ENCODE assay signal across 11 cellular contexts in genomic region chr15:31267161-31268107, GRCh38. TPM values are rescaled to one million over a fixed set of nuclear protein-coding genes. Genes with fewer than 3 reads are reported as not detected.
DNase-seq lines count a peak whose midpoint lies in the region; ATAC-seq and TF ChIP-seq lines count a peak whose summit lies in the region.
"Had no signal": no experiment of that assay in that cellular context is flagged by ENCODE, and none has a peak within 500 bp of the region (broad histone marks: within the 10 kb centered on the region; RNA-seq: fewer than 3 reads in every experiment).

No MANE protein-coding gene starts in this region.

- peak overlapping the region; percentile 92 for H3K27ac ChIP-seq in DND-41 (ENCODE audit: low read length)
- peak overlapping the region; percentile 93 for H3K27ac ChIP-seq in MM.1S (ENCODE audit: low read length)
- H3K27ac ChIP-seq in colonic mucosa: peak overlapping the region; percentile 61
- H3K27ac ChIP-seq: SJSA1 had no signal

- TF ChIP-seq CTCF in DND-41 (IDR thresholded peaks at IDR 0.05; ENCODE audit: borderline replicate concordance, extremely low read depth, low read length, poor library complexity, severe bottlenecking) (no peak), MM.1S (IDR thresholded peaks at IDR 0.05; ENCODE audit: low read length) (no peak), colonic mucosa (IDR thresholded peaks at IDR 0.05) (no peak), omental fat pad (IDR thresholded peaks at IDR 0.05) (no peak), Calu3 (IDR thresholded peaks at IDR 0.05; ENCODE audit: unreplicated experiment) (no peak)

- H3K4me1 ChIP-seq in DND-41 (ENCODE audit: insufficient read depth, low read length): peaks cover 51% of the 10 kb centered on the region
- peaks cover 62% of the 10 kb centered on the region for H3K4me1 ChIP-seq in MM.1S (ENCODE audit: low read length)
- peaks cover 55% of the 10 kb centered on the region for H3K4me1 ChIP-seq in colonic mucosa

- no TSS peak for BruUV-seq in Calu3 (replicated peaks; lab: Mats Ljungman, UMichigan)

- H3K79me2 ChIP-seq in DND-41 (ENCODE audit: insufficient read depth, low read length) (no peaks in the 10 kb centered on the region), MM.1S (ENCODE audit: low read length) (no peaks in the 10 kb centered on the region)

- H3K36me3 ChIP-seq in DND-41 (ENCODE audit: insufficient read depth, low read length) (no peaks in the 10 kb centered on the region), MM.1S (replicated peaks; ENCODE audit: insufficient read depth, low read length) (no peaks in the 10 kb centered on the region), colonic mucosa (no peaks in the 10 kb centered on the region)
- H3K36me3 ChIP-seq: SJSA1 had no signal

- H3K9me3 Mint-ChIP-seq in Calu3 (ENCODE audit: low read depth, unreplicated experiment): no peaks in the 10 kb centered on the region

- ATAC-seq in DND-41 (ENCODE audit: insufficient read depth, low read depth) (no peak), omental fat pad (ENCODE audit: low FRiP score) (no peak), GM19455 (IDR thresholded peaks at IDR 0.05; ENCODE audit: unreplicated experiment) (no peak)

- peaks cover 52% of the 10 kb centered on the region for H3F3A ChIP-seq in MM.1S (ENCODE audit: insufficient read depth, low read length)

- H3K27ac Mint-ChIP-seq in Calu3 (ENCODE audit: unreplicated experiment): no peak overlapping the region

- H3K4me1 Mint-ChIP-seq in Calu3 (ENCODE audit: low read depth, unreplicated experiment): no peaks in the 10 kb centered on the region

- peak overlapping the region; percentile 62 for H3K4me2 ChIP-seq in DND-41 (ENCODE audit: insufficient read depth, low read length)
- peak overlapping the region; percentile 64 for H3K4me2 ChIP-seq in MM.1S (ENCODE audit: low read depth, low read length)

- H4K20me1 ChIP-seq in DND-41 (ENCODE audit: insufficient read depth, low read length): no peaks in the 10 kb centered on the region
- no peaks in the 10 kb centered on the region for H4K20me1 ChIP-seq in MM.1S (ENCODE audit: insufficient read depth, low read length)

- intact Hi-C loops in colonic mucosa (cut with DNase I) (no loop called here), Calu3 (cut with micrococcal nuclease; ENCODE audit: unreplicated experiment) (no loop called here)

- H3K27me3 Mint-ChIP-seq in Calu3 (ENCODE audit: unreplicated experiment): no peaks in the 10 kb centered on the region

- H3K4me3 ChIP-seq in DND-41 (ENCODE audit: low read depth in 1 of 2, low read length in 2 of 2) (peak overlapping the region in 1 of 2 experiments; percentile 46; a peak in 2 of 4 replicates), MM.1S (ENCODE audit: low read length) (peak overlapping the region; percentile 12; the same call in 1 of the 2 replicates), colonic mucosa (no peak overlapping the region)
- H3K4me3 ChIP-seq: SJSA1 had no signal

- DNase-seq in DND-41 (peak; percentile 33), MM.1S (no peak), colonic mucosa (peak; percentile 20), omental fat pad (ENCODE audit: low spot score) (peak; percentile 20), DMS53 (lab: John Stamatoyannopoulos, UW) (no peak), NCI-H446 treated with DMSO at 0.1 percent for 48 hours (lab: John Stamatoyannopoulos, UW) (no peak), Calu3 (no peak)
- DNase-seq: mammary epithelial cell, NCI-H1048 had no signal

- no peak overlapping the region for H3K4me3 Mint-ChIP-seq in Calu3 (ENCODE audit: low read depth, unreplicated experiment)

- H3K9me2 ChIP-seq in MM.1S (replicated peaks; ENCODE audit: insufficient read depth, low read length): no peaks in the 10 kb centered on the region

- peaks cover 5% of the 10 kb centered on the region for H3K36me3 Mint-ChIP-seq in Calu3 (ENCODE audit: insufficient read depth, unreplicated experiment)

- H3K9ac ChIP-seq in DND-41 (ENCODE audit: low read depth, low read length): peak overlapping the region; percentile 44
- H3K9ac ChIP-seq in MM.1S (ENCODE audit: low read length): peak overlapping the region; percentile 79
- peak overlapping the region; percentile 8 to 64 for H3K9ac ChIP-seq in colonic mucosa (ENCODE audit: low read depth in 2 of 2, low read length in 2 of 2)

- CTCF ChIA-PET in Calu3 (lab: Charles Lee): no interaction called here

- 0 out of 2 replicates have a peak overlapping the region, but pooled peaks have one; percentile 19 for H2AFZ ChIP-seq in DND-41 (ENCODE audit: low read depth, low read length)
- peak overlapping the region; percentile 1; the same call in 1 of the 2 replicates for H2AFZ ChIP-seq in MM.1S (ENCODE audit: low read length)

- H3K27me3 ChIP-seq in DND-41 (ENCODE audit: insufficient read depth, low read length, poor library complexity) (no peaks in the 10 kb centered on the region), MM.1S (replicated peaks; ENCODE audit: insufficient read depth, low read length) (no peaks in the 10 kb centered on the region), colonic mucosa (no peaks in the 10 kb centered on the region)
- H3K27me3 ChIP-seq: SJSA1 had no signal

- H3K9me3 ChIP-seq in DND-41 (ENCODE audit: insufficient read depth, low read length, severe bottlenecking) (no peaks in the 10 kb centered on the region), MM.1S (replicated peaks; ENCODE audit: insufficient read depth, low read length) (no peaks in the 10 kb centered on the region), colonic mucosa (no peaks in the 10 kb centered on the region)
- H3K9me3 ChIP-seq: SJSA1 had no signal

RNA-seq across cellular contexts. Expression of gene KLF13, which starts 59.2 kb away (rescaled TPM):
- total RNA-seq in colonic mucosa (10 to 100 TPM; 68.9 to 92.3 TPM), omental fat pad (10 to 100 TPM; 49.7 to 67.5 (median 62.3) TPM), Calu3 (2022) (14.1 and 22.9 TPM in 2 replicates)

Comparison
In these comparisons a context has a peak if more than half of its experiments do, and no peak if none do; other contexts are left out.
1. DNase-seq: peak in DND-41 (single experiment), colonic mucosa (single experiment) and omental fat pad (single experiment); none in MM.1S (single experiment), DMS53 (single experiment), NCI-H446 treated with DMSO at 0.1 percent for 48 hours (single experiment) and Calu3 (single experiment).
2. Peak in every context shown above with its lines, with median percentiles within 50 percentile points of each other: H3K27ac ChIP-seq and H3K9ac ChIP-seq.